In the genomic region with DNA sequence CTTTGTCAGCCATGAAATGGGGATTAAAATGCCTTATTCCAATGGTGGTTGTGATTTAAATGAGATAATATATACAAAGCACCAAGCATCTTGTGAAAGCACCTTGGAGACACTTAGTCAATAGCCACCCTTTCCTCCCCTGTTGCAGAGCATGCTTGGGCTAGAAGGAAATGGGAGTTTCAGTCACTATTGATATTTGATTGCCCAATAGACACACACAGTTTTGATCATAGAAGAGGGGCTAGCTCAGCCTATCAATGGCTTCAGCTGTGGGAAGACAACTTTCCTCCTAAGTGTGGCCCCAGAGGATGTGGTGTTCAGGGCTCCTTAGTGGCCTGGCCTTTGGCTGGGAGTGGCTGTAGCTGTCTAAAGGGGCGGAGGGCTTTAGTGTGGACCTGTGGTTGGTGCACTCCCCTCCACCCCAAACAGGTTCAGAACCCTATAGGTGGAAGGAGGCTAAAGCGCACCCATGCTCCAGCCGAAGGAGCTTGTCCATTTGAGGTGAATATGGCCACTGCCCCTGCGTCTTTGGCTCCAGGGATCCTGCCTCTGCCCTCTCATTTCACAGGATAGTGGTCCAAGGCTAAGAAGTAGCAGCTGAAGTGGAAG, we compare ENCODE assay signal across 27 cellular contexts.
A peak's percentile ranks its signal among the peaks of the same experiment; 100 is the strongest.
DNase-seq lines count a peak whose midpoint lies in the region; ATAC-seq and TF ChIP-seq lines count a peak whose summit lies in the region.
"Had no signal": no experiment of that assay in that cellular context is flagged by ENCODE, and none has a peak within 500 bp of the region (broad histone marks: within the 10 kb centered on the region; RNA-seq: fewer than 3 reads in every experiment).

No MANE protein-coding gene starts in this region.

- H3K36me3 ChIP-seq in PC-3 (ENCODE audit: low read depth, low read length), result no peaks in the 10 kb centered on the region
- no peaks in the 10 kb centered on the region for H3K36me3 ChIP-seq in mammary epithelial cell (ENCODE audit: insufficient read depth, low read length)
- no peaks in the 10 kb centered on the region for H3K36me3 ChIP-seq in skeletal muscle tissue (ENCODE audit: control insufficient read depth in 3 of 3, insufficient read depth in 3 of 3, low read length in 3 of 3)
- H3K36me3 ChIP-seq: MG63, pancreas, right atrium auricular region, thyroid gland had no signal

- no peaks in the 10 kb centered on the region for H3F3A ChIP-seq in PC-3 (ENCODE audit: low read length, unreplicated experiment)

- dilution Hi-C loops in mammary epithelial cell (cut with HindIII; ENCODE audit: low sequenced_read_pairs), result no loop called here

- H3K27me3 ChIP-seq in PC-3 (ENCODE audit: low read length), result no peaks in the 10 kb centered on the region
- H3K27me3 ChIP-seq in mammary epithelial cell (ENCODE audit: insufficient read depth, low read length), result no peaks in the 10 kb centered on the region
- H3K27me3 ChIP-seq in layer of hippocampus (ENCODE audit: control insufficient read depth, insufficient read depth, low read length), result no peaks in the 10 kb centered on the region
- no peaks in the 10 kb centered on the region for H3K27me3 ChIP-seq in skeletal muscle tissue (ENCODE audit: control insufficient read depth in 3 of 3, insufficient read depth in 3 of 3, low read length in 3 of 3)
- H3K27me3 ChIP-seq: MG63, pancreas, right atrium auricular region, thyroid gland had no signal

- 100% methylated on average over 4 of the region's 4 CpGs for WGBS in mammary epithelial cell (ENCODE audit: low coverage, missing lambda C conversion rate)

- H3K4me3 ChIP-seq in PC-3 (ENCODE audit: low read length), result no peak overlapping the region
- no peak overlapping the region for H3K4me3 ChIP-seq in mammary epithelial cell (replicated peaks in 1 of 3; ENCODE audit: insufficient read depth in 1 of 3, low read depth in 2 of 3, low read length in 3 of 3)
- peak overlapping the region; percentile 41 to 57 (median 56) for H3K4me3 ChIP-seq in skeletal muscle tissue (ENCODE audit: low read length in 3 of 3)
- H3K4me3 ChIP-seq: MG63, pancreas, right atrium auricular region, thyroid gland had no signal

- TF ChIP-seq CTCF in PC-3 (conservative IDR thresholded peaks at IDR 0.05; ENCODE audit: low read depth, low read length), result no peak
- no peak for TF ChIP-seq CTCF in mammary epithelial cell (conservative IDR thresholded peaks at IDR 0.05 in 1 of 2, IDR thresholded peaks at IDR 0.05 in 1 of 2; ENCODE audit: extremely low read depth in 1 of 2, insufficient read depth in 1 of 2, low read depth in 1 of 2, low read length in 2 of 2)
- TF ChIP-seq CTCF in WTC11 (IDR thresholded peaks at IDR 0.05), result no peak

- intact Hi-C loops in PC-3 (cut with micrococcal nuclease) (no loop called here), mammary epithelial cell (cut with micrococcal nuclease) (no loop called here)

- H3K9me3 ChIP-seq in PC-3 (ENCODE audit: low read length), result peaks cover 11% of the 10 kb centered on the region; the same call in 1 of the 2 replicates
- peaks cover 10% of the 10 kb centered on the region for H3K9me3 ChIP-seq in mammary epithelial cell (replicated peaks; ENCODE audit: insufficient read depth, low read length)
- no peaks in the 10 kb centered on the region for H3K9me3 ChIP-seq in skeletal muscle tissue (ENCODE audit: control insufficient read depth in 3 of 3, low read length in 3 of 3)
- no peaks in the 10 kb centered on the region for H3K9me3 ChIP-seq in T-helper 17 cell (ENCODE audit: control insufficient read depth, low read length, poor library complexity, severe bottlenecking)
- H3K9me3 ChIP-seq: pancreas, thyroid gland had no signal

- no peaks in the 10 kb centered on the region for H3K9me2 ChIP-seq in PC-3 (replicated peaks; ENCODE audit: low read length)

- H3K4me3 Mint-ChIP-seq in T-helper 17 cell (no peak overlapping the region), WTC11 (no peak overlapping the region)
- H3K4me3 Mint-ChIP-seq: activated CD4-positive, alpha-beta T cell treated with anti-CD3 and anti-CD28 coated beads, Interleukin-2, amount 10 ng/mL, durations not matched to agents 24 days and 14 days; activated naive CD8-positive, alpha-beta T cell; CD8-positive, alpha-beta memory T cell; nephron progenitor cell; stimulated activated naive CD8-positive, alpha-beta T cell treated with anti-CD3 and anti-CD28 coated beads, Interleukin-15, amount 100 ng/mL, for 72 hours had no signal

- H3K9ac ChIP-seq in PC-3 (ENCODE audit: low read length) (peak overlapping the region; percentile 60; the same call in 1 of the 2 replicates), mammary epithelial cell (ENCODE audit: insufficient read depth, low read length) (no peak overlapping the region), skeletal muscle tissue (ENCODE audit: low read depth in 1 of 3, low read length in 3 of 3) (peak overlapping the region in 2 of 3 donors; percentile 67 to 73)

- H3K27me3 Mint-ChIP-seq in T-helper 17 cell (peaks cover 12% of the 10 kb centered on the region), WTC11 (ENCODE audit: low read depth) (peaks cover 4% of the 10 kb centered on the region)

- H3K36me3 Mint-ChIP-seq in T-helper 17 cell (ENCODE audit: low read depth) (peaks cover 3% of the 10 kb centered on the region), WTC11 (peaks cover 21% of the 10 kb centered on the region)
- H3K36me3 Mint-ChIP-seq: CD8-positive, alpha-beta memory T cell had no signal

- H3K4me2 ChIP-seq in PC-3 (ENCODE audit: low read length), result peak overlapping the region; percentile 40; the same call in 1 of the 2 replicates
- H3K4me2 ChIP-seq in mammary epithelial cell (ENCODE audit: insufficient read depth, low read depth, low read length), result no peak overlapping the region

- H2AFZ ChIP-seq in PC-3 (ENCODE audit: low read length), result peak overlapping the region; percentile 90; the same call in 1 of the 2 replicates
- H2AFZ ChIP-seq in mammary epithelial cell (ENCODE audit: low read depth, low read length), result peak overlapping the region; percentile 91

- POLR2A ChIA-PET in PC-3 (lab: Charles Lee; ENCODE audit: unreplicated experiment) (interaction anchor here (0.7 kb wide), 1 partner anchor 502 kb away, joined by 3 read pairs; no protein-coding TSS in a partner anchor), WTC11 (lab: Charles Lee) (no interaction called here)

- H3K27ac ChIP-seq in PC-3 (ENCODE audit: low read length), result peak overlapping the region; percentile 89
- peak overlapping the region; percentile 59 for H3K27ac ChIP-seq in mammary epithelial cell (ENCODE audit: insufficient read depth, low read depth, low read length)
- peak overlapping the region; percentile 68 for H3K27ac ChIP-seq in layer of hippocampus (ENCODE audit: low read depth, low read length)
- H3K27ac ChIP-seq in skeletal muscle tissue (ENCODE audit: low read depth, low read length), result peak overlapping the region; percentile 95
- H3K27ac ChIP-seq: pancreas, right atrium auricular region, thyroid gland, VCaP had no signal

- BruUV-seq in PC-3 (replicated peaks; lab: Mats Ljungman, UMichigan), result no TSS peak
- BruUV-seq in mammary epithelial cell (replicated peaks; lab: Mats Ljungman, UMichigan), result no TSS peak

- H3K27ac Mint-ChIP-seq in T-helper 17 cell, result no peak overlapping the region
- no peak overlapping the region for H3K27ac Mint-ChIP-seq in WTC11
- H3K27ac Mint-ChIP-seq: activated CD4-positive, alpha-beta T cell treated with anti-CD3 and anti-CD28 coated beads, Interleukin-2, amount 10 ng/mL, durations not matched to agents 24 days and 14 days; activated naive CD8-positive, alpha-beta T cell; CD8-positive, alpha-beta memory T cell; stimulated activated naive CD8-positive, alpha-beta T cell treated with anti-CD3 and anti-CD28 coated beads, Interleukin-15, amount 100 ng/mL, for 72 hours had no signal

- H4K20me1 ChIP-seq in PC-3 (ENCODE audit: low read length) (no peaks in the 10 kb centered on the region), mammary epithelial cell (ENCODE audit: insufficient read depth, low read length) (no peaks in the 10 kb centered on the region)

- H3K9me3 Mint-ChIP-seq in WTC11, result peaks cover 24% of the 10 kb centered on the region

- H3K4me1 ChIP-seq in PC-3 (ENCODE audit: insufficient read depth, low read length), result peaks cover 28% of the 10 kb centered on the region
- H3K4me1 ChIP-seq in mammary epithelial cell (ENCODE audit: insufficient read depth, low read length), result peaks cover 55% of the 10 kb centered on the region
- H3K4me1 ChIP-seq in skeletal muscle tissue (ENCODE audit: control insufficient read depth in 3 of 3, insufficient read depth in 3 of 3, low read length in 3 of 3), result peaks cover 35 to 49% (median 41%) of the 10 kb centered on the region in 3 donors
- H3K4me1 ChIP-seq: pancreas, right atrium auricular region, thyroid gland had no signal

- ATAC-seq in PC-3, result no peak
- ATAC-seq in T-helper 17 cell, result no peak
- ATAC-seq in GM18519 (IDR thresholded peaks at IDR 0.05; ENCODE audit: low FRiP score, unreplicated experiment), result no peak
- ATAC-seq in WTC11, result no peak
- ATAC-seq: stimulated activated naive CD8-positive, alpha-beta T cell treated with anti-CD3 and anti-CD28 coated beads, Interleukin-15, amount 100 ng/mL, for 72 hours had no signal

- no peaks in the 10 kb centered on the region for H3K79me2 ChIP-seq in PC-3 (ENCODE audit: low read length)
- H3K79me2 ChIP-seq in mammary epithelial cell (ENCODE audit: insufficient read depth, low read length), result no peaks in the 10 kb centered on the region

- no peaks in the 10 kb centered on the region for H3K4me1 Mint-ChIP-seq in T-helper 17 cell
- peaks cover 14% of the 10 kb centered on the region for H3K4me1 Mint-ChIP-seq in WTC11
- H3K4me1 Mint-ChIP-seq: activated CD4-positive, alpha-beta T cell treated with anti-CD3 and anti-CD28 coated beads, Interleukin-2, amount 10 ng/mL, durations not matched to agents 24 days and 14 days; CD8-positive, alpha-beta memory T cell; stimulated activated naive CD8-positive, alpha-beta T cell treated with anti-CD3 and anti-CD28 coated beads, Interleukin-15, amount 100 ng/mL, for 72 hours had no signal

- CTCF ChIA-PET in PC-3 (lab: Charles Lee) (no interaction called here), mammary epithelial cell (lab: Charles Lee; ENCODE audit: low non-redundant PET) (interaction anchor here (0.6 kb wide), 1 partner anchor 472 kb away, joined by 9 read pairs; no protein-coding TSS in a partner anchor), WTC11 (lab: Charles Lee) (no interaction called here)

- in situ Hi-C loops in mammary epithelial cell (cut with MboI; ENCODE audit: low sequenced_read_pairs in 2 of 2), result no loop called here

- no peak for DNase-seq in PC-3
- no peak for DNase-seq in mammary epithelial cell
- DNase-seq in NCI-H146 treated with DMSO at 0.1 percent for 48 hours (lab: John Stamatoyannopoulos, UW; ENCODE audit: unreplicated experiment), result no peak
- no peak for DNase-seq in T-helper 17 cell
- no peak for DNase-seq in WTC11 (ENCODE audit: low spot score)
- DNase-seq: activated CD4-positive, alpha-beta T cell treated with anti-CD3 and anti-CD28 coated beads, Interleukin-2, amount 10 ng/mL, durations not matched to agents 24 days and 14 days; CD8-positive, alpha-beta memory T cell; central memory CD4-positive, alpha-beta T cell; DMS 273 treated with DMSO at 0.1 percent for 48 hours; KG1; left cardiac atrium; MG63; NCI-H1417 treated with DMSO at 0.1 percent for 48 hours; NCI-H446; NCI-H748 treated with DMSO at 0.1 percent for 48 hours; nephron progenitor cell; pancreas; Right ventricle myocardium superior; stimulated activated CD8-positive, alpha-beta memory T cell treated with anti-CD3 and anti-CD28 coated beads, Interleukin-4, amount 100 ng/mL, for 48 hours; stimulated activated naive CD8-positive, alpha-beta T cell treated with anti-CD3 and anti-CD28 coated beads, Interleukin-15, amount 100 ng/mL, for 72 hours; thyroid gland had no signal

Comparison
In these comparisons a context has a peak if more than half of its experiments do, and no peak if none do; other contexts are left out.
1. H3K4me3 ChIP-seq: peak in skeletal muscle tissue (3 of 3); none in PC-3 (single experiment) and mammary epithelial cell (0 of 3).
2. Peak in every context shown above with its lines, with median percentiles within 50 percentile points of each other: H3K27ac ChIP-seq.